ENCODE assay signal across 21 cellular contexts in the genomic region with DNA sequence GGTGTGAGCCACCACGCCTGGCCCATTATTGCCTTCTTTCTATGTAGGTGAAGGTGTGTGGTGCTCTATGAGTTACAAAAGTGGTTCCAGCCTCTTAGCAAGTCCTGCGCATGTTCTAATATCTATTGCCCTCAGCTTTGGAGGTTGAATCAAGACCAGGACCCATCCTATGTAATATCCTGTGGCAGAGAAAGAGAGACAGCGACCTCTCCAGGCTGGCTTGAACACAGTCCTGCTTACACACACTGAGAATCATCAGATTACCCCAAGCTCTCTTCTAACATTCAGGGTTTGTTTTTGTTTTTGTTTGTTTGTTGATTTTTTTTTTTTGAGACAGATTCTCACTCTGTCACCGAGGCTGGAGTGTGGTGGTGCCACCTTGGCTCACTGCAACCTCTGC.
DNase-seq lines count a peak whose midpoint lies in the region; ATAC-seq and TF ChIP-seq lines count a peak whose summit lies in the region.
"Had no signal": no experiment of that assay in that cellular context is flagged by ENCODE, and none has a peak within 500 bp of the region (broad histone marks: within the 10 kb centered on the region; RNA-seq: fewer than 3 reads in every experiment).

No MANE protein-coding gene starts in this region.

- peak; percentile 7 for DNase-seq in ELR (ENCODE audit: low read depth)
- peak; percentile 10 for DNase-seq in NAMALWA (ENCODE audit: low spot score)
- DNase-seq in epithelial cell of proximal tubule (ENCODE audit: low read depth): no peak
- no peak for DNase-seq in osteocyte (ENCODE audit: extremely low spot score, unreplicated experiment)
- DNase-seq in activated CD8-positive, alpha-beta T cell treated with anti-CD3 and anti-CD28 coated beads for 36 hours: no peak
- DNase-seq in dorsolateral prefrontal cortex: no peak
- DNase-seq: activated CD4-positive, alpha-beta T cell treated with anti-CD3 and anti-CD28 coated beads for 48 hours; effector memory CD8-positive, alpha-beta T cell; lower lobe of right lung; NCI-H1048; NCI-H2171; psoas muscle; SIG-M5; stimulated activated naive CD4-positive, alpha-beta T cell treated with Interleukin-2 at 50 U/mL for 16 hours; T1000 had no signal

- H3K4me3 ChIP-seq in epithelial cell of proximal tubule (ENCODE audit: low read depth, low read length) (no peak overlapping the region), dorsolateral prefrontal cortex (no peak overlapping the region)
- H3K4me3 ChIP-seq: breast epithelium, gastroesophageal sphincter, lower lobe of right lung, psoas muscle had no signal

- H3K27ac Mint-ChIP-seq in osteocyte (ENCODE audit: unreplicated experiment): no peak overlapping the region
- H3K27ac Mint-ChIP-seq in activated CD8-positive, alpha-beta T cell treated with anti-CD3 and anti-CD28 coated beads for 36 hours: no peak overlapping the region
- H3K27ac Mint-ChIP-seq: activated naive CD4-positive, alpha-beta T cell treated with anti-CD3 and anti-CD28 coated beads, Interleukin-2, amount 50 U/mL, for 72 hours; effector memory CD8-positive, alpha-beta T cell; natural killer cell treated with Interleukin-12 subunit alpha and Interleukin-12 subunit beta and Interleukin-15 and Interleukin-18, amount 100 ng/mL, for 72 hours had no signal

- no peak overlapping the region for H3K4me3 Mint-ChIP-seq in osteocyte (ENCODE audit: unreplicated experiment)
- no peak overlapping the region for H3K4me3 Mint-ChIP-seq in activated CD8-positive, alpha-beta T cell treated with anti-CD3 and anti-CD28 coated beads for 36 hours
- H3K4me3 Mint-ChIP-seq: effector memory CD8-positive, alpha-beta T cell; natural killer cell treated with Interleukin-12 subunit alpha and Interleukin-12 subunit beta and Interleukin-15 and Interleukin-18, amount 100 ng/mL, for 72 hours had no signal

- H3K4me1 Mint-ChIP-seq in osteocyte (ENCODE audit: unreplicated experiment): peaks cover 7% of the 10 kb centered on the region
- H3K4me1 Mint-ChIP-seq in activated CD8-positive, alpha-beta T cell treated with anti-CD3 and anti-CD28 coated beads for 36 hours (ENCODE audit: low read depth): no peaks in the 10 kb centered on the region

- ATAC-seq in activated CD8-positive, alpha-beta T cell treated with anti-CD3 and anti-CD28 coated beads for 36 hours: no peak
- ATAC-seq in GM21717 (IDR thresholded peaks at IDR 0.05; ENCODE audit: unreplicated experiment): no peak
- ATAC-seq: activated naive CD4-positive, alpha-beta T cell treated with anti-CD3 and anti-CD28 coated beads, Interleukin-2, amount 50 U/mL, for 72 hours; effector memory CD8-positive, alpha-beta T cell; gastroesophageal sphincter; lower lobe of right lung; natural killer cell treated with Interleukin-12 subunit alpha and Interleukin-12 subunit beta and Interleukin-15 and Interleukin-18, amount 100 ng/mL, for 72 hours; psoas muscle had no signal

- TF ChIP-seq CTCF in 22Rv1 (IDR thresholded peaks at IDR 0.05) (peak; percentile 30), epithelial cell of proximal tubule (conservative IDR thresholded peaks at IDR 0.05; ENCODE audit: low read depth, low read length) (peak; percentile 19), osteocyte (IDR thresholded peaks at IDR 0.05) (no peak), dorsolateral prefrontal cortex (IDR thresholded peaks at IDR 0.05 in 54 of 56, conservative IDR thresholded peaks at IDR 0.05 in 2 of 56; ENCODE audit: low read depth in 1 of 56, partially characterized antibody in 56 of 56) (peak in 1 of 56 donors; percentile 17)
- TF ChIP-seq CTCF in activated CD8-positive, alpha-beta T cell treated with anti-CD3 and anti-CD28 coated beads for 36 hours (IDR thresholded peaks at IDR 0.05): no peak

- H3K27me3 Mint-ChIP-seq in osteocyte (ENCODE audit: unreplicated experiment): peaks cover 42% of the 10 kb centered on the region
- peaks cover 8% of the 10 kb centered on the region for H3K27me3 Mint-ChIP-seq in activated CD8-positive, alpha-beta T cell treated with anti-CD3 and anti-CD28 coated beads for 36 hours

- CTCF ChIA-PET in activated CD8-positive, alpha-beta T cell treated with anti-CD3 and anti-CD28 coated beads for 36 hours (lab: Charles Lee): no interaction called here

- H3K27ac ChIP-seq in 22Rv1: no peak overlapping the region
- H3K27ac ChIP-seq in dorsolateral prefrontal cortex: no peak overlapping the region
- H3K27ac ChIP-seq: breast epithelium, gastroesophageal sphincter, lower lobe of right lung, psoas muscle had no signal

- POLR2A ChIA-PET in activated CD8-positive, alpha-beta T cell treated with anti-CD3 and anti-CD28 coated beads for 36 hours (lab: Charles Lee): no interaction called here

- H3K27me3 ChIP-seq in dorsolateral prefrontal cortex: no peaks in the 10 kb centered on the region
- H3K27me3 ChIP-seq: breast epithelium, gastroesophageal sphincter had no signal

- no peaks in the 10 kb centered on the region for H3K9me3 Mint-ChIP-seq in osteocyte (ENCODE audit: unreplicated experiment)
- H3K9me3 Mint-ChIP-seq in activated CD8-positive, alpha-beta T cell treated with anti-CD3 and anti-CD28 coated beads for 36 hours: no peaks in the 10 kb centered on the region
- H3K9me3 Mint-ChIP-seq: activated naive CD4-positive, alpha-beta T cell treated with anti-CD3 and anti-CD28 coated beads, Interleukin-2, amount 50 U/mL, for 72 hours; effector memory CD8-positive, alpha-beta T cell; natural killer cell treated with Interleukin-12 subunit alpha and Interleukin-12 subunit beta and Interleukin-15 and Interleukin-18, amount 100 ng/mL, for 72 hours had no signal

- no peaks in the 10 kb centered on the region for H3K36me3 Mint-ChIP-seq in osteocyte (ENCODE audit: unreplicated experiment)
- no peaks in the 10 kb centered on the region for H3K36me3 Mint-ChIP-seq in activated CD8-positive, alpha-beta T cell treated with anti-CD3 and anti-CD28 coated beads for 36 hours (ENCODE audit: low read depth)
- H3K36me3 Mint-ChIP-seq: activated naive CD4-positive, alpha-beta T cell treated with anti-CD3 and anti-CD28 coated beads, Interleukin-2, amount 50 U/mL, for 72 hours; natural killer cell treated with Interleukin-12 subunit alpha and Interleukin-12 subunit beta and Interleukin-15 and Interleukin-18, amount 100 ng/mL, for 72 hours had no signal

- intact Hi-C loops in activated CD8-positive, alpha-beta T cell treated with anti-CD3 and anti-CD28 coated beads for 36 hours (cut with micrococcal nuclease): no loop called here
- intact Hi-C loops in dorsolateral prefrontal cortex (cut with DNase I): no loop called here

Comparison
In these comparisons a context has a peak if more than half of its experiments do, and no peak if none do; other contexts are left out.
1. CTCF ChIP-seq: peak in 22Rv1 (single experiment) and epithelial cell of proximal tubule (single experiment); none in osteocyte (single experiment) and activated CD8-positive, alpha-beta T cell treated with anti-CD3 and anti-CD28 coated beads for 36 hours (single experiment).
2. DNase-seq: peak in ELR (single experiment) and NAMALWA (single experiment); none in epithelial cell of proximal tubule (single experiment), osteocyte (single experiment), activated CD8-positive, alpha-beta T cell treated with anti-CD3 and anti-CD28 coated beads for 36 hours (single experiment) and dorsolateral prefrontal cortex (0 of 10).